Comparison of ENCODE assay signal across 17 cellular contexts in the genomic region with DNA sequence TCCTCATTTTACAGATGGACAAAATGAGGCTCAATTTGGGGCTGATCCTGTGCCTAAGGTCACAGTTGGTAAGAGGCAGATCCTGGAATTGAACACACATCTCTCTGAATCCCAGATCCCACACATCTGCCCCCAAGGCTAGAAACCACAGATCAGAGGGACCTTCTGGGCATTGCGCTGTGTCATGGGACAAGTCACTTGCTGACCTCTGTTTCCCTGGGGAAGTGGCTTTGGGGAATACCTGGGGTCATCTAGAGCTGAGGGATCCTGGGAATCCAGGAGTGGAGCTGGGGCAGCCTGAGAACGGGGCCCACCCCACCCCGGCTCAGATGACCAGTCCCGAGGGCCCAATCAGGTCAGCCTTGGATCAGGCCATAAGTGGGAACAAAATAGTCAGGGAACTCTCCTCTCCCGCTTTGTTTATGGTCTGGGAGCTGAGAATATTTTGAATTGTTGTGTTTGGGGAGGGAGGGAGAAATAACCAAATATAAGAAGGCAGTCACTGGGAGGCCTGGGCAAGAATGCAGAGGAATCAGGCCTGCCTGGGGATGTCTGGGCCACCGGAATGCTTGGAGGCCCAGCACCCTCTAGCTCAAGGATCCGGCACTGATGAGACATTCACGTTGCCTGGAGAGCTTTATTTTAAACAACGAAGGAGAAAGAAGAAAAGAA. TPM values are rescaled to one million over a fixed set of nuclear protein-coding genes. Genes with fewer than 3 reads are reported as not detected.
DNase-seq lines count a peak whose midpoint lies in the region; ATAC-seq, FAIRE-seq and TF ChIP-seq lines count a peak whose summit lies in the region.
"Had no signal": no experiment of that assay in that cellular context is flagged by ENCODE, and none has a peak within 500 bp of the region (broad histone marks: within the 10 kb centered on the region; RNA-seq: fewer than 3 reads in every experiment).

No MANE protein-coding gene starts in this region.

- no peak for ATAC-seq in A549
- no peak for ATAC-seq in GM18861 (IDR thresholded peaks at IDR 0.05; ENCODE audit: unreplicated experiment)
- ATAC-seq: right cardiac atrium had no signal

- H3K27ac Mint-ChIP-seq in activated CD4-positive, alpha-beta memory T cell treated with anti-CD3 and anti-CD28 coated beads, Interleukin-2, amount 10 ng/mL, durations not matched to agents 7 days and 5 days = no peak overlapping the region
- no peak overlapping the region for H3K27ac Mint-ChIP-seq in activated CD4-positive, alpha-beta memory T cell treated with anti-CD3 and anti-CD28 coated beads for 36 hours

- no peaks in the 10 kb centered on the region for H3K27me3 ChIP-seq in Peyer's patch
- peaks cover 6% of the 10 kb centered on the region for H3K27me3 ChIP-seq in osteoblast (ENCODE audit: insufficient read depth, low read length)
- H3K27me3 ChIP-seq in dorsolateral prefrontal cortex = no peaks in the 10 kb centered on the region

- H3K4me3 ChIP-seq in A549 = no peak overlapping the region
- H3K4me3 ChIP-seq in Peyer's patch = no peak overlapping the region
- no peak overlapping the region for H3K4me3 ChIP-seq in osteoblast (ENCODE audit: insufficient read depth, low read length)
- no peak overlapping the region for H3K4me3 ChIP-seq in dorsolateral prefrontal cortex

- H3K27ac ChIP-seq in A549 = peak overlapping the region; percentile 6 to 56; a peak in 3 of 6 replicates
- peak overlapping the region in 3 of 4 donors; percentile 22 to 58 (median 49) for H3K27ac ChIP-seq in Peyer's patch
- no peak overlapping the region for H3K27ac ChIP-seq in osteoblast (ENCODE audit: low read depth, low read length)
- no peak overlapping the region for H3K27ac ChIP-seq in dorsolateral prefrontal cortex
- H3K27ac ChIP-seq: HL-60 had no signal

- H2AFZ ChIP-seq in osteoblast (ENCODE audit: low read length) = no peak overlapping the region

- H3K9me3 ChIP-seq in A549 = no peaks in the 10 kb centered on the region
- no peaks in the 10 kb centered on the region for H3K9me3 ChIP-seq in Peyer's patch
- H3K9me3 ChIP-seq in osteoblast (ENCODE audit: low read depth, low read length) = no peaks in the 10 kb centered on the region

- intact Hi-C loops in dorsolateral prefrontal cortex (cut with DNase I) = no loop called here
- intact Hi-C loops in activated CD4-positive, alpha-beta memory T cell treated with anti-CD3 and anti-CD28 coated beads for 36 hours (cut with micrococcal nuclease) = no loop called here

- no peaks in the 10 kb centered on the region for H3K79me2 ChIP-seq in osteoblast (ENCODE audit: insufficient read depth, low read length)

- no peaks in the 10 kb centered on the region for H3K9me3 Mint-ChIP-seq in activated CD4-positive, alpha-beta memory T cell treated with anti-CD3 and anti-CD28 coated beads, Interleukin-2, amount 10 ng/mL, durations not matched to agents 7 days and 5 days
- no peaks in the 10 kb centered on the region for H3K9me3 Mint-ChIP-seq in activated CD4-positive, alpha-beta memory T cell treated with anti-CD3 and anti-CD28 coated beads for 36 hours

- no peak for TF ChIP-seq POLR2A in A549 (IDR thresholded peaks at IDR 0.05; ENCODE audit: low read length)
- TF ChIP-seq POLR2A in Peyer's patch (IDR thresholded peaks at IDR 0.05) = no peak

- POLR2A ChIA-PET in A549 (lab: Yijun Ruan, JAX) = no interaction called here
- POLR2A ChIA-PET in activated CD4-positive, alpha-beta memory T cell treated with anti-CD3 and anti-CD28 coated beads, Interleukin-2, amount 10 ng/mL, durations not matched to agents 7 days and 5 days (lab: Charles Lee) = interaction anchor here (1.1 kb wide), 1 partner anchor 12 kb away, joined by 3 read pairs; no protein-coding TSS in a partner anchor
- POLR2A ChIA-PET in activated CD4-positive, alpha-beta memory T cell treated with anti-CD3 and anti-CD28 coated beads for 36 hours (lab: Charles Lee) = no interaction called here

- H3K4me3 Mint-ChIP-seq in activated CD4-positive, alpha-beta memory T cell treated with anti-CD3 and anti-CD28 coated beads, Interleukin-2, amount 10 ng/mL, durations not matched to agents 7 days and 5 days = no peak overlapping the region
- H3K4me3 Mint-ChIP-seq in activated CD4-positive, alpha-beta memory T cell treated with anti-CD3 and anti-CD28 coated beads for 36 hours = no peak overlapping the region

- peaks cover 14% of the 10 kb centered on the region for H3K27me3 Mint-ChIP-seq in activated CD4-positive, alpha-beta memory T cell treated with anti-CD3 and anti-CD28 coated beads, Interleukin-2, amount 10 ng/mL, durations not matched to agents 7 days and 5 days
- H3K27me3 Mint-ChIP-seq in activated CD4-positive, alpha-beta memory T cell treated with anti-CD3 and anti-CD28 coated beads for 36 hours = no peaks in the 10 kb centered on the region

- H3K4me1 Mint-ChIP-seq in activated CD4-positive, alpha-beta memory T cell treated with anti-CD3 and anti-CD28 coated beads, Interleukin-2, amount 10 ng/mL, durations not matched to agents 7 days and 5 days = peaks cover 18% of the 10 kb centered on the region
- peaks cover 8% of the 10 kb centered on the region for H3K4me1 Mint-ChIP-seq in activated CD4-positive, alpha-beta memory T cell treated with anti-CD3 and anti-CD28 coated beads for 36 hours (ENCODE audit: low read depth)

- TF ChIP-seq RAD21 in A549 (conservative IDR thresholded peaks at IDR 0.05 in 1 of 2, IDR thresholded peaks at IDR 0.05 in 1 of 2) = no peak

- no peaks in the 10 kb centered on the region for H4K20me1 ChIP-seq in osteoblast (ENCODE audit: insufficient read depth, low read length)

- no peak overlapping the region for H3K4me2 ChIP-seq in A549
- no peak overlapping the region for H3K4me2 ChIP-seq in osteoblast (ENCODE audit: insufficient read depth, low read length)

- no peak for TF ChIP-seq CTCF in A549 (IDR thresholded peaks at IDR 0.05)
- TF ChIP-seq CTCF in Peyer's patch (IDR thresholded peaks at IDR 0.05) = no peak
- no peak for TF ChIP-seq CTCF in osteoblast (IDR thresholded peaks at IDR 0.05; ENCODE audit: extremely low read depth, low read depth, low read length)
- no peak for TF ChIP-seq CTCF in dorsolateral prefrontal cortex (IDR thresholded peaks at IDR 0.05 in 54 of 56, conservative IDR thresholded peaks at IDR 0.05 in 2 of 56; ENCODE audit: low read depth in 1 of 56, partially characterized antibody in 56 of 56)

- no peak for FAIRE-seq in A549 (lab: Jason Lieb, UNC)
- FAIRE-seq: keratinocyte had no signal

- H3K4me1 ChIP-seq in A549 (peaks cover 14% of the 10 kb centered on the region), Peyer's patch (peaks cover 0 to 25% (median 3%) of the 10 kb centered on the region in 4 donors), osteoblast (ENCODE audit: insufficient read depth, low read length) (peaks cover 7% of the 10 kb centered on the region)

- DNase-seq in A549 (ENCODE audit: low read depth in 1 of 2, low spot score in 1 of 2) (no peak), Peyer's patch (no peak), fibroblast of gingiva (ENCODE audit: low read depth) (peak; percentile 73), osteoblast (ENCODE audit: insufficient read length, low spot score, missing footprints) (peak; percentile 47), dorsolateral prefrontal cortex (no peak)
- DNase-seq in activated CD4-positive, alpha-beta memory T cell treated with anti-CD3 and anti-CD28 coated beads, Interleukin-2, amount 10 ng/mL, durations not matched to agents 7 days and 5 days = no peak
- DNase-seq in activated CD4-positive, alpha-beta memory T cell treated with anti-CD3 and anti-CD28 coated beads for 36 hours = no peak
- DNase-seq: activated CD4-positive, CD25-positive, alpha-beta regulatory T cell treated with anti-CD3 and anti-CD28 coated beads, Interleukin-2, amount 50 U/mL, for 72 hours; effector memory CD4-positive, alpha-beta T cell; H7; NCI-H187; NCI-H526 treated with DMSO at 0.1 percent for 48 hours; stimulated activated naive CD4-positive, alpha-beta T cell treated with Interleukin-2 at 50 U/mL for 16 hours had no signal

- H3K36me3 ChIP-seq in Peyer's patch = no peaks in the 10 kb centered on the region
- no peaks in the 10 kb centered on the region for H3K36me3 ChIP-seq in osteoblast (ENCODE audit: insufficient read depth, low read length)

- 79% methylated on average over 9 of the region's 9 CpGs for WGBS in A549 (ENCODE audit: missing lambda C conversion rate)

- CTCF ChIA-PET in A549 (lab: Yijun Ruan, JAX) = interaction anchor here (0.5 to 1.9 kb wide), 6 partner anchors 9 to 190 kb away, joined by 3 to 9 read pairs (median 3); no protein-coding TSS in a partner anchor
- CTCF ChIA-PET in activated CD4-positive, alpha-beta memory T cell treated with anti-CD3 and anti-CD28 coated beads, Interleukin-2, amount 10 ng/mL, durations not matched to agents 7 days and 5 days (lab: Charles Lee) = no interaction called here
- CTCF ChIA-PET in activated CD4-positive, alpha-beta memory T cell treated with anti-CD3 and anti-CD28 coated beads for 36 hours (lab: Charles Lee) = interaction anchor here (0.9 kb wide), 1 partner anchor 190 kb away, joined by 3 read pairs; no protein-coding TSS in a partner anchor

- TF ChIP-seq EP300 in A549 (IDR thresholded peaks at IDR 0.05) = no peak

- H3K36me3 Mint-ChIP-seq in activated CD4-positive, alpha-beta memory T cell treated with anti-CD3 and anti-CD28 coated beads, Interleukin-2, amount 10 ng/mL, durations not matched to agents 7 days and 5 days (ENCODE audit: low read depth) = no peaks in the 10 kb centered on the region
- no peaks in the 10 kb centered on the region for H3K36me3 Mint-ChIP-seq in activated CD4-positive, alpha-beta memory T cell treated with anti-CD3 and anti-CD28 coated beads for 36 hours

TF ChIP-seq in A549, 52 proteins besides CTCF, POLR2A, EP300 and RAD21 (continues in another document):
- TF ChIP-seq JUNB (IDR thresholded peaks at IDR 0.05) = no peak
- TF ChIP-seq PHF8 (IDR thresholded peaks at IDR 0.05; ENCODE audit: borderline replicate concordance, low read depth) = no peak
- no peak for TF ChIP-seq CHD2 (IDR thresholded peaks at IDR 0.05; ENCODE audit: low read length, partially characterized antibody)
- no peak for TF ChIP-seq RARB (CRISPR knock-in tag; IDR thresholded peaks at IDR 0.05)
- no peak for TF ChIP-seq FOSB (CRISPR knock-in tag; IDR thresholded peaks at IDR 0.05)
- TF ChIP-seq MYC (IDR thresholded peaks at IDR 0.05; ENCODE audit: borderline replicate concordance, low read length) = no peak

RNA-seq across cellular contexts. Expression of gene SLC6A6, which starts 8.8 kb away (rescaled TPM):
- polyA plus RNA-seq in A549 (2011; rRNA removed) = 73.3 and 76.2 TPM in 2 replicates
- 39.4 and 55.1 TPM in 2 replicates for polyA plus RNA-seq in A549 (2012; cell fraction: cytosol; rRNA removed)
- polyA plus RNA-seq in A549 (2012; cell fraction: nucleus; rRNA removed) = 144 and 151 TPM in 2 replicates
- 66.2 to 73.8 TPM (median 66.5 TPM) in 3 replicates for polyA plus RNA-seq in A549 (2017; fragmentation: RNase III; extraction: RNeasy Plus Mini Kit Qiagen cat#74134 plus additional on column Dnase treatment)
- 141 and 148 TPM in 2 replicates for polyA minus RNA-seq in A549 (2011; rRNA and poly(A)+ RNA removed)
- 100 to 1,000 TPM in 3 of 4 donors, 10 to 100 TPM in 1; 61.1 to 190 (median 150) TPM for total RNA-seq in Peyer's patch
- total RNA-seq in osteoblast = 76.6 and 86.5 TPM in 2 replicates
- total RNA-seq in dorsolateral prefrontal cortex = 10 to 100 TPM; 17.9 to 78.1 (median 30.7) TPM
- total RNA-seq in activated CD4-positive, alpha-beta memory T cell treated with anti-CD3 and anti-CD28 coated beads, Interleukin-2, amount 10 ng/mL, durations not matched to agents 7 days and 5 days = 10 to 100 TPM; 59.0 to 61.5 TPM
- total RNA-seq in activated CD4-positive, alpha-beta memory T cell treated with anti-CD3 and anti-CD28 coated beads for 36 hours = 10 to 100 TPM; 44.0 to 45.1 TPM

Comparison
In these comparisons a context has a peak if more than half of its experiments do, and no peak if none do; other contexts are left out.
1. DNase-seq: peak in fibroblast of gingiva (single experiment) and osteoblast (single experiment); none in A549 (0 of 2), Peyer's patch (0 of 3), dorsolateral prefrontal cortex (0 of 10), activated CD4-positive, alpha-beta memory T cell treated with anti-CD3 and anti-CD28 coated beads, Interleukin-2, amount 10 ng/mL, durations not matched to agents 7 days and 5 days (single experiment) and activated CD4-positive, alpha-beta memory T cell treated with anti-CD3 and anti-CD28 coated beads for 36 hours (single experiment).
2. H3K27ac ChIP-seq: peak in A549 (2 of 2) and Peyer's patch (3 of 4); none in osteoblast (single experiment) and dorsolateral prefrontal cortex (0 of 59).